17 cellular contexts compared by ENCODE assay signal in the genomic region with DNA sequence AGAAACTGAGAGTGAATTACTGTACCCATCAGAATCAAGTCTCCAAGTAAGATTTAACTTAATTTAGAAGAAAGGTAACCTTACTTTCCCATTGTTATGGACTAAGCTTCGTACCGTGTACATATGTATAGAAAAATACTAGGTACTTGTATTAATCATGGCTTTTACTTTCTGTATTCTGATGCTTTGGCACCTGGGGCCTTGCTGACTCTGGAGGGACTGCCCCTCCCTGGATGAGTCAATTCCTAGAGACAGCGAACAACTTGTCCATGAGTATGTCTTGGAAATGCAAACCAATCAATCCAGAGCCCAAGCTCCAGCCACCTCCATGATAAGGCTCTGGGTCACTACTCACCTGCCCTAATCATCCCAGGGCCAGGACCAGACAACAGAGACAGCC. TPM values are rescaled to one million over a fixed set of nuclear protein-coding genes. Genes with fewer than 3 reads are reported as not detected.
DNase-seq lines count a peak whose midpoint lies in the region; ATAC-seq and TF ChIP-seq lines count a peak whose summit lies in the region.
"Had no signal": no experiment of that assay in that cellular context is flagged by ENCODE, and none has a peak within 500 bp of the region (broad histone marks: within the 10 kb centered on the region; RNA-seq: fewer than 3 reads in every experiment).

No MANE protein-coding gene starts in this region.

- peaks cover 0 to 3% of the 10 kb centered on the region in 2 donors for H3K9me3 Mint-ChIP-seq in activated naive CD4-positive, alpha-beta T cell treated with anti-CD3 and anti-CD28 coated beads, Interleukin-2, amount 50 U/mL, for 72 hours
- H3K9me3 Mint-ChIP-seq: immature natural killer cell, nephron progenitor cell had no signal

- intact Hi-C loops in stomach (cut with DNase I; ENCODE audit: low total_unique reads): no loop called here

- H3K36me3 Mint-ChIP-seq in activated naive CD4-positive, alpha-beta T cell treated with anti-CD3 and anti-CD28 coated beads, Interleukin-2, amount 50 U/mL, for 72 hours: peaks cover 0 to 4% of the 10 kb centered on the region in 2 donors
- H3K36me3 Mint-ChIP-seq: activated CD8-positive, alpha-beta memory T cell treated with anti-CD3 and anti-CD28 coated beads, Interleukin-2, amount 10 ng/mL, durations not matched to agents 7 days and 5 days; immature natural killer cell had no signal

- no peak for TF ChIP-seq POLR2A in stomach (IDR thresholded peaks at IDR 0.05)

- H3K4me3 ChIP-seq in OCI-LY3 (ENCODE audit: low read length) (no peak overlapping the region), stomach (no peak overlapping the region)
- H3K4me3 ChIP-seq: upper lobe of left lung had no signal

- no peak for TF ChIP-seq CTCF in OCI-LY3 (IDR thresholded peaks at IDR 0.05; ENCODE audit: low read depth, low read length)
- TF ChIP-seq CTCF in foreskin keratinocyte (conservative IDR thresholded peaks at IDR 0.05): no peak
- no peak for TF ChIP-seq CTCF in stomach (IDR thresholded peaks at IDR 0.05)

- H3K27me3 ChIP-seq in OCI-LY3 (ENCODE audit: low read depth, low read length) (peaks cover 35% of the 10 kb centered on the region), foreskin keratinocyte (peaks cover 38% of the 10 kb centered on the region), stomach (no peaks in the 10 kb centered on the region)
- H3K27me3 ChIP-seq: upper lobe of left lung had no signal

- H3K9ac ChIP-seq in OCI-LY3 (ENCODE audit: low read length): no peak overlapping the region

- peak overlapping the region; percentile 40 for H3K4me2 ChIP-seq in OCI-LY3 (ENCODE audit: low read length)

- H3K9me3 ChIP-seq in OCI-LY3 (ENCODE audit: insufficient read depth, low read length) (no peaks in the 10 kb centered on the region), stomach (no peaks in the 10 kb centered on the region)
- H3K9me3 ChIP-seq: upper lobe of left lung had no signal

- H3K27ac Mint-ChIP-seq in activated naive CD4-positive, alpha-beta T cell treated with anti-CD3 and anti-CD28 coated beads, Interleukin-2, amount 50 U/mL, for 72 hours: peak overlapping the region in 1 of 2 donors; percentile 62
- H3K27ac Mint-ChIP-seq: activated CD8-positive, alpha-beta memory T cell treated with anti-CD3 and anti-CD28 coated beads, Interleukin-2, amount 10 ng/mL, durations not matched to agents 7 days and 5 days; immature natural killer cell; nephron progenitor cell had no signal

- H3K36me3 ChIP-seq in OCI-LY3 (replicated peaks; ENCODE audit: low read depth, low read length) (no peaks in the 10 kb centered on the region), stomach (no peaks in the 10 kb centered on the region)
- H3K36me3 ChIP-seq: upper lobe of left lung had no signal

- no peaks in the 10 kb centered on the region for H4K20me1 ChIP-seq in OCI-LY3 (ENCODE audit: insufficient read depth, low read length)

- no peaks in the 10 kb centered on the region for H3K79me2 ChIP-seq in OCI-LY3 (ENCODE audit: low read length)

- H3K27ac ChIP-seq in OCI-LY3 (ENCODE audit: low read length) (no peak overlapping the region), foreskin keratinocyte (no peak overlapping the region), stomach (peak overlapping the region in 1 of 5 donors; percentile 91)
- H3K27ac ChIP-seq: upper lobe of left lung had no signal

- WGBS in stomach, 5 donors: 75 to 92% (median 82%) methylated on average over 3 of the region's 3 CpGs

- ATAC-seq in activated naive CD4-positive, alpha-beta T cell treated with anti-CD3 and anti-CD28 coated beads, Interleukin-2, amount 50 U/mL, for 72 hours: peak; percentile 92 to 97
- peak; percentile 88 for ATAC-seq in foreskin keratinocyte
- ATAC-seq: activated CD8-positive, alpha-beta memory T cell treated with anti-CD3 and anti-CD28 coated beads, Interleukin-2, amount 10 ng/mL, durations not matched to agents 7 days and 5 days; SK-N-SH treated with all-trans-retinoic acid at 6 μM for 48 hours had no signal

- peaks cover 29% of the 10 kb centered on the region for H3K4me1 ChIP-seq in OCI-LY3 (ENCODE audit: low read length)
- peaks cover 1% of the 10 kb centered on the region for H3K4me1 ChIP-seq in foreskin keratinocyte
- peaks cover 7 to 45% (median 24%) of the 10 kb centered on the region in 4 donors for H3K4me1 ChIP-seq in stomach

- no peak for TF ChIP-seq EP300 in stomach (IDR thresholded peaks at IDR 0.05)

- DNase-seq in activated naive CD4-positive, alpha-beta T cell treated with anti-CD3 and anti-CD28 coated beads, Interleukin-2, amount 50 U/mL, for 72 hours (ENCODE audit: low spot score in 2 of 2): peak; percentile 49 to 62
- DNase-seq in activated naive CD4-positive, alpha-beta T cell (lab: John Stamatoyannopoulos, UW): no peak
- DNase-seq in foreskin keratinocyte (peak; percentile 65 to 86), stomach (peak; percentile 28), NCI-H82 treated with DMSO at 0.1 percent for 48 hours (lab: John Stamatoyannopoulos, UW; ENCODE audit: unreplicated experiment) (no peak), COR-L47 (lab: John Stamatoyannopoulos, UW) (no peak)
- no peak for DNase-seq in NK-92 treated with Interleukin-12 subunit alpha and Interleukin-12 subunit beta, amount 100 ng/mL, for 24 hours (lab: John Stamatoyannopoulos, UW)
- DNase-seq: activated CD8-positive, alpha-beta memory T cell treated with anti-CD3 and anti-CD28 coated beads, Interleukin-2, amount 10 ng/mL, durations not matched to agents 7 days and 5 days; cerebellar nuclear complex; GOT3; immature natural killer cell; mesendoderm; NCI-H226; nephron progenitor cell; upper lobe of left lung had no signal

- H2AFZ ChIP-seq in OCI-LY3 (ENCODE audit: low read depth, low read length): no peak overlapping the region

RNA-seq across cellular contexts. Expression of gene DGKG, which starts 50.0 kb away (rescaled TPM):
- 1 to 10 TPM in 1 of 2 donors, under 1 TPM in 1; 0.34 to 5.5 TPM for total RNA-seq in activated naive CD4-positive, alpha-beta T cell treated with anti-CD3 and anti-CD28 coated beads, Interleukin-2, amount 50 U/mL, for 72 hours
- total RNA-seq in foreskin keratinocyte (0.11 TPM in 1 of 2 replicates, not detected in the other), stomach (10 to 100 TPM in 2 of 5 donors, 1 to 10 TPM in 2, under 1 TPM in 1; 0.72 to 26.3 (median 4.6) TPM)
- polyA plus RNA-seq in foreskin keratinocyte (0.09 TPM in 1 of 2 replicates, not detected in the other), stomach (1 to 10 TPM in 2 of 3 donors, under 1 TPM in 1; 0.12 to 3.3 (median 2.1) TPM)

Comparison
In these comparisons a context has a peak if more than half of its experiments do, and no peak if none do; other contexts are left out.
1. DNase-seq: peak in activated naive CD4-positive, alpha-beta T cell treated with anti-CD3 and anti-CD28 coated beads, Interleukin-2, amount 50 U/mL, for 72 hours (2 of 2), foreskin keratinocyte (2 of 2) and stomach (single experiment); none in activated naive CD4-positive, alpha-beta T cell (0 of 4), NK-92 treated with Interleukin-12 subunit alpha and Interleukin-12 subunit beta, amount 100 ng/mL, for 24 hours (single experiment), NCI-H82 treated with DMSO at 0.1 percent for 48 hours (single experiment) and COR-L47 (single experiment).